8 cellular contexts compared by ENCODE assay signal in genomic region chr16:85029413-85029794, GRCh38. TPM values are rescaled to one million over a fixed set of nuclear protein-coding genes. Genes with fewer than 3 reads are reported as not detected.
A peak's percentile ranks its signal among the peaks of the same experiment; 100 is the strongest.
DNase-seq lines count a peak whose midpoint lies in the region; ATAC-seq, FAIRE-seq and TF ChIP-seq lines count a peak whose summit lies in the region.

No MANE protein-coding gene starts in this region.

- intact Hi-C loops in kidney (cut with DNase I): no loop called here

- H3K27ac Mint-ChIP-seq in CD4-positive, CD25-positive, alpha-beta regulatory T cell: peak overlapping the region; percentile 38 to 94 (median 91)

- peaks cover 27% of the 10 kb centered on the region for H3K4me1 ChIP-seq in CD4-positive, CD25-positive, alpha-beta regulatory T cell (ENCODE audit: control insufficient read depth, insufficient read depth, low read length, poor library complexity, severe bottlenecking)
- H3K4me1 ChIP-seq in duodenal mucosa (ENCODE audit: control insufficient read depth in 1 of 2, insufficient read depth in 2 of 2, low read length in 2 of 2) (peaks cover 29 to 36% of the 10 kb centered on the region in 2 donors), kidney (ENCODE audit: control insufficient read depth in 1 of 2, insufficient read depth in 1 of 2, low read depth in 1 of 2, low read length in 2 of 2) (peaks cover 6 to 14% of the 10 kb centered on the region in 2 donors)

- peaks cover 8 to 34% (median 21%) of the 10 kb centered on the region in 4 donors for H3K4me1 Mint-ChIP-seq in CD4-positive, CD25-positive, alpha-beta regulatory T cell

- peak; percentile 53 to 63 for ATAC-seq in CD4-positive, CD25-positive, alpha-beta regulatory T cell (ENCODE audit: low read depth in 2 of 2)
- peak; percentile 43 for ATAC-seq in HG03442 (IDR thresholded peaks at IDR 0.05; ENCODE audit: unreplicated experiment)

- H3K27me3 Mint-ChIP-seq in CD4-positive, CD25-positive, alpha-beta regulatory T cell: peaks cover 5% of the 10 kb centered on the region

- no peaks in the 10 kb centered on the region for H3K9me3 ChIP-seq in CD4-positive, CD25-positive, alpha-beta regulatory T cell (ENCODE audit: control insufficient read depth in 2 of 2, low read length in 2 of 2)
- no peaks in the 10 kb centered on the region for H3K9me3 ChIP-seq in duodenal mucosa (ENCODE audit: control insufficient read depth in 1 of 2, low read length in 2 of 2)
- no peaks in the 10 kb centered on the region for H3K9me3 ChIP-seq in kidney (ENCODE audit: control insufficient read depth in 1 of 2, low read length in 2 of 2)
- no peaks in the 10 kb centered on the region for H3K9me3 ChIP-seq in MG63

- TF ChIP-seq CTCF in kidney (IDR thresholded peaks at IDR 0.05; ENCODE audit: borderline replicate concordance, extremely low read depth, insufficient read depth): no peak

- no peak for FAIRE-seq in kidney (lab: Jason Lieb, UNC)

- H3K27me3 ChIP-seq in CD4-positive, CD25-positive, alpha-beta regulatory T cell (ENCODE audit: control insufficient read depth, insufficient read depth, low read length): no peaks in the 10 kb centered on the region
- H3K27me3 ChIP-seq in duodenal mucosa (ENCODE audit: control insufficient read depth in 1 of 2, insufficient read depth in 2 of 2, low read length in 2 of 2) (no peaks in the 10 kb centered on the region), MG63 (no peaks in the 10 kb centered on the region)

- H3K4me3 ChIP-seq in CD4-positive, CD25-positive, alpha-beta regulatory T cell (ENCODE audit: low read depth, low read length): peak overlapping the region; percentile 81
- H3K4me3 ChIP-seq in duodenal mucosa (ENCODE audit: low read depth in 1 of 2, low read length in 2 of 2) (peak overlapping the region; percentile 81 to 84), kidney (ENCODE audit: low read length in 2 of 2) (peak overlapping the region in 1 of 2 donors; percentile 86), MG63 (no peak overlapping the region)

- no peaks in the 10 kb centered on the region for H3K9me3 Mint-ChIP-seq in CD4-positive, CD25-positive, alpha-beta regulatory T cell

- peak overlapping the region; percentile 93 to 97 (median 96) for H3K4me3 Mint-ChIP-seq in CD4-positive, CD25-positive, alpha-beta regulatory T cell

- H3K27ac ChIP-seq in CD4-positive, CD25-positive, alpha-beta regulatory T cell (ENCODE audit: insufficient read depth, low read length, poor library complexity, severe bottlenecking): peak overlapping the region; percentile 43
- H3K27ac ChIP-seq in duodenal mucosa (ENCODE audit: low read depth, low read length): no peak overlapping the region
- H3K27ac ChIP-seq in kidney (ENCODE audit: low read depth in 2 of 2, low read length in 2 of 2): no peak overlapping the region

- no peaks in the 10 kb centered on the region for H3K36me3 ChIP-seq in CD4-positive, CD25-positive, alpha-beta regulatory T cell (ENCODE audit: control insufficient read depth, insufficient read depth, low read length)
- peaks cover 2 to 9% of the 10 kb centered on the region in 2 donors for H3K36me3 ChIP-seq in duodenal mucosa (ENCODE audit: control insufficient read depth in 1 of 2, insufficient read depth in 2 of 2, low read length in 2 of 2)
- no peaks in the 10 kb centered on the region for H3K36me3 ChIP-seq in kidney (ENCODE audit: control insufficient read depth in 1 of 2, insufficient read depth in 2 of 2, low read length in 2 of 2)
- no peaks in the 10 kb centered on the region for H3K36me3 ChIP-seq in MG63

- H3K36me3 Mint-ChIP-seq in CD4-positive, CD25-positive, alpha-beta regulatory T cell: peaks cover 5% of the 10 kb centered on the region

- DNase-seq in CD4-positive, CD25-positive, alpha-beta regulatory T cell: peak; percentile 27 to 80 (median 40)
- peak; percentile 74 for DNase-seq in activated CD4-positive, alpha-beta T cell treated with anti-CD3 and anti-CD28 coated beads for 48 hours
- DNase-seq in putamen (ENCODE audit: low spot score) (peak; percentile 51), kidney (no peak), MG63 (no peak), GOT3 (lab: John Stamatoyannopoulos, UW) (no peak)

- peak overlapping the region; percentile 81 to 91 for H3K9ac ChIP-seq in duodenal mucosa (ENCODE audit: low read depth in 1 of 2, low read length in 2 of 2)
- H3K9ac ChIP-seq in kidney (ENCODE audit: low read length in 2 of 2): peak overlapping the region in 1 of 2 donors; percentile 14

RNA-seq across cellular contexts. Expression of gene KIAA0513, which starts 1.8 kb away (rescaled TPM):
- total RNA-seq in CD4-positive, CD25-positive, alpha-beta regulatory T cell: 7.5 TPM
- 1 to 10 TPM; 1.5 to 3.9 (median 3.3) TPM for polyA plus RNA-seq in CD4-positive, CD25-positive, alpha-beta regulatory T cell
- total RNA-seq in kidney: 19.2 TPM
- 2.6 TPM for polyA plus RNA-seq in kidney (ENCODE audit: insufficient read depth, low read depth, low replicate concordance)
- total RNA-seq in MG63 (2014; rRNA removed; shearing (Covaris generic); ENCODE audit: low replicate concordance): 4.2 and 4.4 TPM in 2 replicates

RNA-seq across cellular contexts. Expression of gene ZDHHC7, which starts 18.1 kb away (rescaled TPM):
- total RNA-seq in CD4-positive, CD25-positive, alpha-beta regulatory T cell: 42.6 TPM
- 10 to 100 TPM; 26.0 to 38.9 (median 37.1) TPM for polyA plus RNA-seq in CD4-positive, CD25-positive, alpha-beta regulatory T cell
- 54.4 TPM for total RNA-seq in kidney
- 23.4 TPM for polyA plus RNA-seq in kidney (ENCODE audit: insufficient read depth, low read depth, low replicate concordance)
- 27.6 and 32.5 TPM in 2 replicates for total RNA-seq in MG63 (2014; rRNA removed; shearing (Covaris generic); ENCODE audit: low replicate concordance)

Comparison
In these comparisons a context has a peak if more than half of its experiments do, and no peak if none do; other contexts are left out.
1. DNase-seq: peak in CD4-positive, CD25-positive, alpha-beta regulatory T cell (3 of 3), activated CD4-positive, alpha-beta T cell treated with anti-CD3 and anti-CD28 coated beads for 48 hours (single experiment) and putamen (single experiment); none in kidney (single experiment), MG63 (single experiment) and GOT3 (single experiment).